15 cellular contexts compared by ENCODE assay signal in genomic region chr1:173445164-173445563, GRCh38. TPM values are rescaled to one million over a fixed set of nuclear protein-coding genes. Genes with fewer than 3 reads are reported as not detected.
A peak's percentile ranks its signal among the peaks of the same experiment; 100 is the strongest.
DNase-seq lines count a peak whose midpoint lies in the region; ATAC-seq and TF ChIP-seq lines count a peak whose summit lies in the region.
"Had no signal": no experiment of that assay in that cellular context is flagged by ENCODE, and none has a peak within 500 bp of the region (broad histone marks: within the 10 kb centered on the region; RNA-seq: fewer than 3 reads in every experiment).

No MANE protein-coding gene starts in this region.

- ATAC-seq in stimulated activated naive CD8-positive, alpha-beta T cell treated with anti-CD3 and anti-CD28 coated beads, Interleukin-15, amount 100 ng/mL, for 72 hours: no peak
- no peak for ATAC-seq in stimulated activated naive CD8-positive, alpha-beta T cell treated with anti-CD3 and anti-CD28 coated beads, Interleukin-15, Interleukin-2, amounts not matched to agents 100 U/mL and 50 U/mL, for 24 hours
- ATAC-seq in HG02798 (IDR thresholded peaks at IDR 0.05; ENCODE audit: poor library complexity, unreplicated experiment): peak; percentile 53
- ATAC-seq: left cardiac atrium had no signal

- peak overlapping the region; percentile 6 to 15 for H3K4me3 Mint-ChIP-seq in stimulated activated naive CD8-positive, alpha-beta T cell treated with anti-CD3 and anti-CD28 coated beads, Interleukin-15, amount 100 ng/mL, for 72 hours
- H3K4me3 Mint-ChIP-seq in type B pancreatic cell: peak overlapping the region; percentile 72
- H3K4me3 Mint-ChIP-seq: T-helper 2 cell treated with Interferon-gamma antibody and Interleukin-4, amounts not matched to agents 5 μg/mL and 100 μg/mL, for 36 hours had no signal

- peak overlapping the region; percentile 83 for H3K27ac ChIP-seq in WERI-Rb-1

- H3K27ac Mint-ChIP-seq in stimulated activated naive CD8-positive, alpha-beta T cell treated with anti-CD3 and anti-CD28 coated beads, Interleukin-15, amount 100 ng/mL, for 72 hours: no peak overlapping the region
- H3K27ac Mint-ChIP-seq in type B pancreatic cell: peak overlapping the region; percentile 91
- H3K27ac Mint-ChIP-seq: activated T-helper 17 cell treated with anti-CD3 and anti-CD28 coated beads, Interleukin-2, amount 50 U/mL, for 72 hours; T-helper 2 cell treated with Interferon-gamma antibody and Interleukin-4, amounts not matched to agents 5 μg/mL and 100 μg/mL, for 36 hours had no signal

- H3K36me3 ChIP-seq in WERI-Rb-1: peaks cover 13% of the 10 kb centered on the region

- peaks cover 20% of the 10 kb centered on the region for H3K4me1 Mint-ChIP-seq in stimulated activated naive CD8-positive, alpha-beta T cell treated with anti-CD3 and anti-CD28 coated beads, Interleukin-15, amount 100 ng/mL, for 72 hours
- H3K4me1 Mint-ChIP-seq in type B pancreatic cell (ENCODE audit: unreplicated experiment): no peaks in the 10 kb centered on the region

- peaks cover 14% of the 10 kb centered on the region for H3K9me3 ChIP-seq in WERI-Rb-1 (ENCODE audit: severe bottlenecking)

- H3K36me3 Mint-ChIP-seq in type B pancreatic cell: peaks cover 15% of the 10 kb centered on the region

- no peak for TF ChIP-seq CTCF in WERI-Rb-1 (IDR thresholded peaks at IDR 0.05; ENCODE audit: low read depth, low read length)
- TF ChIP-seq CTCF in type B pancreatic cell (conservative IDR thresholded peaks at IDR 0.05): no peak

- H3K4me3 ChIP-seq in WERI-Rb-1 (ENCODE audit: low read depth, low read length): peak overlapping the region; percentile 28

- no peaks in the 10 kb centered on the region for H3K27me3 Mint-ChIP-seq in stimulated activated naive CD8-positive, alpha-beta T cell treated with anti-CD3 and anti-CD28 coated beads, Interleukin-15, amount 100 ng/mL, for 72 hours
- no peaks in the 10 kb centered on the region for H3K27me3 Mint-ChIP-seq in type B pancreatic cell
- H3K27me3 Mint-ChIP-seq: activated T-helper 17 cell treated with anti-CD3 and anti-CD28 coated beads, Interleukin-2, amount 50 U/mL, for 72 hours had no signal

- peaks cover 6 to 11% of the 10 kb centered on the region in 2 donors for H3K9me3 Mint-ChIP-seq in stimulated activated naive CD8-positive, alpha-beta T cell treated with anti-CD3 and anti-CD28 coated beads, Interleukin-15, amount 100 ng/mL, for 72 hours
- peaks cover 8% of the 10 kb centered on the region for H3K9me3 Mint-ChIP-seq in type B pancreatic cell

- no peaks in the 10 kb centered on the region for H3K27me3 ChIP-seq in WERI-Rb-1 (ENCODE audit: insufficient read depth, low read depth, severe bottlenecking)

- no peak for DNase-seq in stimulated activated naive CD8-positive, alpha-beta T cell treated with anti-CD3 and anti-CD28 coated beads, Interleukin-15, amount 100 ng/mL, for 72 hours
- no peak for DNase-seq in stimulated activated naive CD8-positive, alpha-beta T cell treated with anti-CD3 and anti-CD28 coated beads, Interleukin-15, Interleukin-2, amounts not matched to agents 100 U/mL and 50 U/mL, for 24 hours
- DNase-seq in WERI-Rb-1: peak; percentile 91
- no peak for DNase-seq in type B pancreatic cell (ENCODE audit: extremely low spot score, unreplicated experiment)
- DNase-seq in NCI-H1694 (lab: John Stamatoyannopoulos, UW): no peak
- DNase-seq in HT-29 (ENCODE audit: low spot score): no peak
- no peak for DNase-seq in EL
- DNase-seq: activated CD4-positive, alpha-beta T cell treated with anti-CD3 and anti-CD28 coated beads, Interleukin-2, amount 50 U/mL, for 4 hours; DMS153; KG1; left cardiac atrium; NCI-H510A treated with DMSO at 0.1 percent for 48 hours had no signal

RNA-seq across cellular contexts. Expression of gene PRDX6, which starts 32.0 kb away (rescaled TPM):
- 333 and 411 TPM in 2 replicates for total RNA-seq in type B pancreatic cell (ENCODE audit: low replicate concordance)
- total RNA-seq in HT-29 (2014; rRNA removed; shearing (Covaris generic)): 107 and 112 TPM in 2 replicates
